8 cellular contexts compared by ENCODE assay signal in genomic region chr19:40165362-40165937, GRCh38. TPM values are rescaled to one million over a fixed set of nuclear protein-coding genes. Genes with fewer than 3 reads are reported as not detected.
DNase-seq lines count a peak whose midpoint lies in the region; ATAC-seq and TF ChIP-seq lines count a peak whose summit lies in the region.

No MANE protein-coding gene starts in this region.

- peaks cover 18 to 21% (median 21%) of the 10 kb centered on the region in 3 donors for H3K4me1 Mint-ChIP-seq in IgD-negative memory B cell
- H3K4me1 Mint-ChIP-seq in central memory CD8-positive, alpha-beta T cell = peaks cover 26% of the 10 kb centered on the region

- peaks cover 1% of the 10 kb centered on the region for H3K27me3 Mint-ChIP-seq in IgD-negative memory B cell
- H3K27me3 Mint-ChIP-seq in central memory CD8-positive, alpha-beta T cell = no peaks in the 10 kb centered on the region

- H3K27ac Mint-ChIP-seq in IgD-negative memory B cell = peak overlapping the region in 2 of 3 donors; percentile 13 to 80
- H3K27ac Mint-ChIP-seq in central memory CD8-positive, alpha-beta T cell (ENCODE audit: low read depth) = no peak overlapping the region

- peak overlapping the region in 3 of 4 donors; percentile 21 to 59 (median 51) for H3K4me3 Mint-ChIP-seq in IgD-negative memory B cell
- no peak overlapping the region for H3K4me3 Mint-ChIP-seq in central memory CD8-positive, alpha-beta T cell

- TF ChIP-seq CTCF in omental fat pad (IDR thresholded peaks at IDR 0.05) = no peak

- no peaks in the 10 kb centered on the region for H3K36me3 Mint-ChIP-seq in IgD-negative memory B cell
- peaks cover 14% of the 10 kb centered on the region for H3K36me3 Mint-ChIP-seq in central memory CD8-positive, alpha-beta T cell (ENCODE audit: insufficient read depth)

- no peaks in the 10 kb centered on the region for H3K9me3 Mint-ChIP-seq in IgD-negative memory B cell
- H3K9me3 Mint-ChIP-seq in central memory CD8-positive, alpha-beta T cell = no peaks in the 10 kb centered on the region

- DNase-seq in DMS53 treated with DMSO at 0.1 percent for 48 hours (lab: John Stamatoyannopoulos, UW; ENCODE audit: unreplicated experiment) (peak; percentile 10), lung microvascular endothelial cell (ENCODE audit: low read depth in 2 of 2) (peak; percentile 43 to 48), omental fat pad (ENCODE audit: low spot score) (no peak)
- DNase-seq in activated CD4-positive, CD25-positive, alpha-beta regulatory T cell (lab: John Stamatoyannopoulos, UW) = peak in 3 of 4 experiments; percentile 4 to 33 (median 31)
- peak; percentile 35 to 51 for DNase-seq in central memory CD8-positive, alpha-beta T cell (ENCODE audit: low spot score in 2 of 2)
- peak; percentile 44 for DNase-seq in stimulated activated CD8-positive, alpha-beta memory T cell treated with anti-CD3 and anti-CD28 coated beads, Interleukin-7, amount 100 ng/mL, for 24 hours (ENCODE audit: low read depth)

- ATAC-seq in central memory CD8-positive, alpha-beta T cell (replicated peaks; ENCODE audit: extremely low read depth, poor library complexity, severe bottlenecking) = no peak
- ATAC-seq in GM21825 (IDR thresholded peaks at IDR 0.05; ENCODE audit: unreplicated experiment) = no peak
- ATAC-seq in omental fat pad (ENCODE audit: low FRiP score) = no peak

RNA-seq across cellular contexts. Expression of gene MAP3K10, which starts 25.8 kb away (rescaled TPM):
- 0.44 TPM for polyA plus RNA-seq in IgD-negative memory B cell
- total RNA-seq in lung microvascular endothelial cell (3.3 and 6.7 TPM in 2 replicates), omental fat pad (1 to 10 TPM; 5.9 to 9.7 (median 7.6) TPM)

RNA-seq across cellular contexts. Expression of gene TTC9B, which starts 52.7 kb away (rescaled TPM):
- not detected for polyA plus RNA-seq in IgD-negative memory B cell
- under 0.01 TPM in 1 of 2 replicates, not detected in the other for total RNA-seq in lung microvascular endothelial cell
- total RNA-seq in omental fat pad = under 1 TPM in 1 of 4 donors, not detected in 3; 0.28 TPM
